21 cellular contexts compared by ENCODE assay signal in genomic region chr7:127948936-127949335, GRCh38.
"Had no signal": no experiment of that assay in that cellular context is flagged by ENCODE, and none has a peak within 500 bp of the region (broad histone marks: within the 10 kb centered on the region; RNA-seq: fewer than 3 reads in every experiment).

No MANE protein-coding gene starts in this region.

- H3K4me3 Mint-ChIP-seq: naive thymus-derived CD8-positive, alpha-beta T cell; stimulated activated memory B cell treated with anti-CD40 and anti-IgM and Interleukin-4, amounts not matched to agents 10 μg/mL and 1 μg/mL and 100 μg/mL, for 72 hours; stimulated activated naive CD8-positive, alpha-beta T cell treated with anti-CD3 and anti-CD28 coated beads, Interleukin-15, Interleukin-2, amounts not matched to agents 100 ng/mL and 50 ng/mL, for 24 hours had no signal

- H3K9me3 ChIP-seq: colonic mucosa, heart right ventricle, mucosa of descending colon, pancreas, psoas muscle, spleen, tibial artery, upper lobe of right lung, vagina had no signal

- H3K27ac ChIP-seq: colonic mucosa, heart right ventricle, pancreas, psoas muscle, spleen, tibial artery, upper lobe of right lung, vagina had no signal

- H3K4me1 ChIP-seq: colonic mucosa, pancreas, psoas muscle, vagina had no signal

- H3K4me3 ChIP-seq: colonic mucosa, heart right ventricle, mucosa of descending colon, pancreas, psoas muscle, spleen, tibial artery, upper lobe of right lung, vagina had no signal

- H3K27me3 Mint-ChIP-seq: naive thymus-derived CD8-positive, alpha-beta T cell; stimulated activated memory B cell treated with anti-CD40 and anti-IgM and Interleukin-4, amounts not matched to agents 10 μg/mL and 1 μg/mL and 100 μg/mL, for 72 hours; stimulated activated naive CD8-positive, alpha-beta T cell treated with anti-CD3 and anti-CD28 coated beads, Interleukin-15, Interleukin-2, amounts not matched to agents 100 ng/mL and 50 ng/mL, for 24 hours had no signal

- H3K9me3 Mint-ChIP-seq: naive thymus-derived CD8-positive, alpha-beta T cell; stimulated activated memory B cell treated with anti-CD40 and anti-IgM and Interleukin-4, amounts not matched to agents 10 μg/mL and 1 μg/mL and 100 μg/mL, for 72 hours; stimulated activated naive CD8-positive, alpha-beta T cell treated with anti-CD3 and anti-CD28 coated beads, Interleukin-15, Interleukin-2, amounts not matched to agents 100 ng/mL and 50 ng/mL, for 24 hours had no signal

- H3K36me3 ChIP-seq: colonic mucosa, heart right ventricle, pancreas, upper lobe of right lung, vagina had no signal

- ATAC-seq: heart right ventricle; mucosa of descending colon; naive thymus-derived CD8-positive, alpha-beta T cell; pancreas; psoas muscle; sciatic nerve; stimulated activated memory B cell treated with anti-CD40 and anti-IgM and Interleukin-4, amounts not matched to agents 10 μg/mL and 1 μg/mL and 100 μg/mL, for 72 hours; upper lobe of right lung had no signal

- DNase-seq: colonic mucosa; dermis blood vessel endothelial cell; foreskin melanocyte; heart right ventricle; kidney glomerular epithelial cell; mammary epithelial cell; mucosa of descending colon; naive thymus-derived CD8-positive, alpha-beta T cell; occipital lobe; pancreas; psoas muscle; spleen; stimulated activated CD4-positive, alpha-beta T cell treated with anti-CD3 and anti-CD28 coated beads, Interleukin-15, amount 100 ng/mL, for 24 hours; stimulated activated CD4-positive, alpha-beta T cell treated with anti-CD3 and anti-CD28 coated beads, Interleukin-1b, Interleukin-23, amount 100 ng/mL, for 48 hours; stimulated activated CD4-positive, alpha-beta T cell treated with anti-CD3 and anti-CD28 coated beads, Interleukin-4, amount 100 ng/mL, for 24 hours; tibial artery; upper lobe of right lung had no signal

- H3K27ac Mint-ChIP-seq: naive thymus-derived CD8-positive, alpha-beta T cell; stimulated activated memory B cell treated with anti-CD40 and anti-IgM and Interleukin-4, amounts not matched to agents 10 μg/mL and 1 μg/mL and 100 μg/mL, for 72 hours; stimulated activated naive CD8-positive, alpha-beta T cell treated with anti-CD3 and anti-CD28 coated beads, Interleukin-15, Interleukin-2, amounts not matched to agents 100 ng/mL and 50 ng/mL, for 24 hours had no signal

- H3K27me3 ChIP-seq: colonic mucosa, heart right ventricle, pancreas, spleen, tibial artery, upper lobe of right lung, vagina had no signal
